ENCODE assay signal across 8 cellular contexts in genomic region chr5:322281-322941, GRCh38. TPM values are rescaled to one million over a fixed set of nuclear protein-coding genes. Genes with fewer than 3 reads are reported as not detected.
DNase-seq lines count a peak whose midpoint lies in the region; ATAC-seq, FAIRE-seq and TF ChIP-seq lines count a peak whose summit lies in the region.

No MANE protein-coding gene starts in this region.

- H3K36me3 ChIP-seq in BLaER1 treated with 17β-estradiol and CSF1 and Interleukin-3, amounts not matched to agents 10 nM and 100 nM = no peaks in the 10 kb centered on the region
- no peaks in the 10 kb centered on the region for H3K36me3 ChIP-seq in testis (ENCODE audit: low read depth, missing control alignments)

- no peak for FAIRE-seq in H54 (lab: Jason Lieb, UNC)

- peak overlapping the region; percentile 78 to 100 (median 91); a peak in 13 of 22 replicates for H3K4me2 ChIP-seq in BLaER1 treated with 17β-estradiol and CSF1 and Interleukin-3, amounts not matched to agents 10 nM and 100 nM

- H3K9ac ChIP-seq in BLaER1 treated with 17β-estradiol and CSF1 and Interleukin-3, amounts not matched to agents 10 nM and 100 nM = peak overlapping the region in 3 of 11 experiments; percentile 60 to 72 (median 72); a peak in 5 of 22 replicates

- H3K4me1 ChIP-seq in BLaER1 treated with 17β-estradiol and CSF1 and Interleukin-3, amounts not matched to agents 10 nM and 100 nM = peaks cover 28 to 48% (median 38%) of the 10 kb centered on the region in 10 experiments
- H3K4me1 ChIP-seq in testis = no peaks in the 10 kb centered on the region

- H3K9me3 ChIP-seq in BLaER1 treated with 17β-estradiol and CSF1 and Interleukin-3, amounts not matched to agents 10 nM and 100 nM (replicated peaks in 1 of 11) = peaks cover 0 to 5% (median 0%) of the 10 kb centered on the region in 11 experiments; a peak in 2 of 22 replicates
- H3K9me3 ChIP-seq in testis = no peaks in the 10 kb centered on the region

- ATAC-seq in GM19467 (IDR thresholded peaks at IDR 0.05; ENCODE audit: unreplicated experiment) (peak; percentile 4), HG03460 (IDR thresholded peaks at IDR 0.05; ENCODE audit: unreplicated experiment) (no peak)

- peaks cover 60 to 73% (median 66%) of the 10 kb centered on the region in 11 experiments for H3K27me3 ChIP-seq in BLaER1 treated with 17β-estradiol and CSF1 and Interleukin-3, amounts not matched to agents 10 nM and 100 nM
- H3K27me3 ChIP-seq in testis = no peaks in the 10 kb centered on the region

- H3K4me3 ChIP-seq in BLaER1 treated with 17β-estradiol and CSF1 and Interleukin-3, amounts not matched to agents 10 nM and 100 nM = peak overlapping the region in 4 of 10 experiments; percentile 60 to 69 (median 64); a peak in 7 of 20 replicates
- H3K4me3 ChIP-seq in foreskin fibroblast (ENCODE audit: low read depth in 1 of 2, low read length in 2 of 2) (peak overlapping the region; percentile 82 to 88), testis (peak overlapping the region; percentile 35 to 41)

- DNase-seq in SW480 (ENCODE audit: low spot score) (peak; percentile 60), foreskin fibroblast (peak; percentile 68 to 83), testis (peak; percentile 20), H54 (ENCODE audit: insufficient read length, low spot score) (no peak), GM19238 (ENCODE audit: insufficient read length, low spot score) (no peak)

- intact Hi-C loops in testis (cut with DNase I; ENCODE audit: low total_unique reads) = no loop called here

- TF ChIP-seq POLR2A in testis (IDR thresholded peaks at IDR 0.05) (no peak), H54 (IDR thresholded peaks at IDR 0.05; ENCODE audit: low read depth, low read length) (no peak)

- H4K20me1 ChIP-seq in BLaER1 treated with 17β-estradiol and CSF1 and Interleukin-3, amounts not matched to agents 10 nM and 100 nM = peaks cover under 1 to 58% (median 49%) of the 10 kb centered on the region in 11 experiments; a peak in 21 of 22 replicates

- TF ChIP-seq CTCF in foreskin fibroblast (IDR thresholded peaks at IDR 0.05; ENCODE audit: low read depth, low read length) (no peak), testis (IDR thresholded peaks at IDR 0.05) (no peak)

- H3K27ac ChIP-seq in BLaER1 treated with 17β-estradiol and CSF1 and Interleukin-3, amounts not matched to agents 10 nM and 100 nM = 0 out of 22 replicates have a peak overlapping the region, but pooled peaks of 1 of the 11 experiments have one; percentile 20
- no peak overlapping the region for H3K27ac ChIP-seq in testis

- WGBS in testis, 2 donors = 30 to 39% methylated on average over 25 to 56 of the region's 56 CpGs

RNA-seq across cellular contexts. Expression of gene AHRR, which starts 0.9 kb away (rescaled TPM):
- total RNA-seq in testis = 10 to 100 TPM; 36.9 to 43.4 TPM
- 68.5 TPM for polyA plus RNA-seq in testis (ENCODE audit: insufficient read depth, low read depth, low replicate concordance)

RNA-seq across cellular contexts. Expression of gene PDCD6, which starts 51.0 kb away (rescaled TPM):
- 100 to 1,000 TPM; 100 to 123 TPM for total RNA-seq in testis
- polyA plus RNA-seq in testis (ENCODE audit: insufficient read depth, low read depth, low replicate concordance) = 102 TPM

Comparison
In these comparisons a context has a peak if more than half of its experiments do, and no peak if none do; other contexts are left out.
1. DNase-seq: peak in SW480 (single experiment), foreskin fibroblast (2 of 2) and testis (single experiment); none in H54 (single experiment) and GM19238 (single experiment).